25 cellular contexts compared by ENCODE assay signal in genomic region chr1:224529844-224530243, GRCh38.
"Had no signal": no experiment of that assay in that cellular context is flagged by ENCODE, and none has a peak within 500 bp of the region (broad histone marks: within the 10 kb centered on the region; RNA-seq: fewer than 3 reads in every experiment).

No MANE protein-coding gene starts in this region.

- H3K4me2 ChIP-seq: neural progenitor cell had no signal

- H3K27me3 Mint-ChIP-seq: activated CD4-positive, alpha-beta T cell treated with anti-CD3 and anti-CD28 coated beads for 36 hours; activated naive CD8-positive, alpha-beta T cell treated with anti-CD3 and anti-CD28 coated beads for 36 hours; central memory CD8-positive, alpha-beta T cell; stimulated activated naive B cell treated with anti-CD40 and anti-IgM and Interleukin-4, amounts not matched to agents 10 μg/mL and 1 μg/mL and 100 μg/mL, for 72 hours had no signal

- H3K36me3 ChIP-seq: breast epithelium, neural progenitor cell, sigmoid colon, uterus had no signal

- H3K4me1 ChIP-seq: breast epithelium, sigmoid colon, testis, uterus had no signal

- H3K9me3 Mint-ChIP-seq: activated B cell treated with CpG ODN at 0.5 μM for 24 hours; activated naive CD8-positive, alpha-beta T cell treated with anti-CD3 and anti-CD28 coated beads for 36 hours; activated T-cell treated with anti-CD3 and anti-CD28 coated beads, Interleukin-2, amount 50 U/mL, for 4 hours; activated T-helper 2 cell treated with anti-CD3 and anti-CD28 coated beads, Interferon-gamma antibody, Interleukin-2, Interleukin-4, amounts not matched to agents 10 μg/mL and 5 μg/mL and 100 μg/mL, durations not matched to agents 14 hours and 24 hours and 36 hours; central memory CD8-positive, alpha-beta T cell; naive thymus-derived CD4-positive, alpha-beta T cell; neural progenitor cell; stimulated activated naive B cell treated with anti-CD40 and anti-IgM and Interleukin-4, amounts not matched to agents 10 μg/mL and 1 μg/mL and 100 μg/mL, for 72 hours had no signal

- H3K4me3 ChIP-seq: breast epithelium, neural progenitor cell, sigmoid colon, testis, uterus had no signal

- H3K27ac ChIP-seq: breast epithelium, neural progenitor cell, sigmoid colon, testis, uterus had no signal

- H3K9ac ChIP-seq: neural progenitor cell had no signal

- DNase-seq: activated B cell treated with CpG ODN at 0.5 μM for 24 hours; activated CD4-positive, alpha-beta T cell treated with anti-CD3 and anti-CD28 coated beads for 36 hours; activated CD4-positive, alpha-beta T cell treated with anti-CD3 and anti-CD28 coated beads, Interleukin-2, amount 50 U/mL, for 4 hours; activated CD8-positive, alpha-beta memory T cell treated with anti-CD3 and anti-CD28 coated beads, Interleukin-2, amount 50 U/mL, for 48 hours; activated naive CD4-positive, alpha-beta T cell treated with Interleukin-2 at 50 U/mL for 16 hours; activated naive CD8-positive, alpha-beta T cell treated with anti-CD3 and anti-CD28 coated beads for 36 hours; activated T-cell treated with anti-CD3 and anti-CD28 coated beads, Interleukin-2, amount 50 U/mL, for 4 hours; effector memory CD4-positive, alpha-beta T cell; foreskin fibroblast; left colon; naive thymus-derived CD4-positive, alpha-beta T cell; sigmoid colon; stimulated activated CD4-positive, alpha-beta T cell treated with anti-CD3 and anti-CD28 coated beads, Interleukin-2, amount 100 ng/mL, for 48 hours; stimulated activated CD8-positive, alpha-beta memory T cell treated with anti-CD3 and anti-CD28 coated beads, Interleukin-4, amount 100 ng/mL, for 48 hours; stimulated activated naive B cell treated with anti-CD40 and anti-IgM and Interleukin-4, amounts not matched to agents 10 μg/mL and 1 μg/mL and 100 μg/mL, for 72 hours; T1000; testis; trophoblast cell; uterus had no signal

- H3K9me3 ChIP-seq: breast epithelium, sigmoid colon, testis, uterus had no signal

- H3K27me3 ChIP-seq: breast epithelium, neural progenitor cell, sigmoid colon, testis, uterus had no signal

- ATAC-seq: activated CD4-positive, alpha-beta T cell treated with anti-CD3 and anti-CD28 coated beads for 36 hours; activated T-cell treated with anti-CD3 and anti-CD28 coated beads, Interleukin-2, amount 50 U/mL, for 4 hours; left colon; naive thymus-derived CD4-positive, alpha-beta T cell; stimulated activated naive B cell treated with anti-CD40 and anti-IgM and Interleukin-4, amounts not matched to agents 10 μg/mL and 1 μg/mL and 100 μg/mL, for 72 hours had no signal

- H3K27ac Mint-ChIP-seq: activated B cell treated with CpG ODN at 0.5 μM for 24 hours; activated CD4-positive, alpha-beta T cell treated with anti-CD3 and anti-CD28 coated beads for 36 hours; activated naive CD8-positive, alpha-beta T cell treated with anti-CD3 and anti-CD28 coated beads for 36 hours; activated T-helper 2 cell treated with anti-CD3 and anti-CD28 coated beads, Interferon-gamma antibody, Interleukin-2, Interleukin-4, amounts not matched to agents 10 μg/mL and 5 μg/mL and 100 μg/mL, durations not matched to agents 14 hours and 24 hours and 36 hours; naive thymus-derived CD4-positive, alpha-beta T cell; neural progenitor cell; stimulated activated naive B cell treated with anti-CD40 and anti-IgM and Interleukin-4, amounts not matched to agents 10 μg/mL and 1 μg/mL and 100 μg/mL, for 72 hours had no signal

- H2AFZ ChIP-seq: neural progenitor cell had no signal

- H3K4me1 Mint-ChIP-seq: activated B cell treated with CpG ODN at 0.5 μM for 24 hours; activated CD4-positive, alpha-beta T cell treated with anti-CD3 and anti-CD28 coated beads for 36 hours; activated naive CD8-positive, alpha-beta T cell treated with anti-CD3 and anti-CD28 coated beads for 36 hours; central memory CD8-positive, alpha-beta T cell; stimulated activated naive B cell treated with anti-CD40 and anti-IgM and Interleukin-4, amounts not matched to agents 10 μg/mL and 1 μg/mL and 100 μg/mL, for 72 hours had no signal

- H3K4me3 Mint-ChIP-seq: activated B cell treated with CpG ODN at 0.5 μM for 24 hours; activated CD4-positive, alpha-beta T cell treated with anti-CD3 and anti-CD28 coated beads for 36 hours; activated naive CD8-positive, alpha-beta T cell treated with anti-CD3 and anti-CD28 coated beads for 36 hours; activated T-cell treated with anti-CD3 and anti-CD28 coated beads, Interleukin-2, amount 50 U/mL, for 4 hours; central memory CD8-positive, alpha-beta T cell; naive thymus-derived CD4-positive, alpha-beta T cell; neural progenitor cell; stimulated activated naive B cell treated with anti-CD40 and anti-IgM and Interleukin-4, amounts not matched to agents 10 μg/mL and 1 μg/mL and 100 μg/mL, for 72 hours had no signal

- FAIRE-seq: colon, keratinocyte had no signal

- H3K36me3 Mint-ChIP-seq: activated naive CD8-positive, alpha-beta T cell treated with anti-CD3 and anti-CD28 coated beads for 36 hours; naive thymus-derived CD4-positive, alpha-beta T cell; neural progenitor cell; stimulated activated naive B cell treated with anti-CD40 and anti-IgM and Interleukin-4, amounts not matched to agents 10 μg/mL and 1 μg/mL and 100 μg/mL, for 72 hours had no signal
